ENCODE assay signal across 4 cellular contexts in genomic region chrX:73827406-73827805, GRCh38. TPM values are rescaled to one million over a fixed set of nuclear protein-coding genes. Genes with fewer than 3 reads are reported as not detected.
"Had no signal": no experiment of that assay in that cellular context is flagged by ENCODE, and none has a peak within 500 bp of the region (broad histone marks: within the 10 kb centered on the region; RNA-seq: fewer than 3 reads in every experiment).

No MANE protein-coding gene starts in this region.

- ATAC-seq: GM12878 had no signal

- H3K4me3 ChIP-seq: GM12878 had no signal

- DNase-seq: GDM1, GF-D8 had no signal

RNA-seq across cellular contexts. Expression of gene XIST, which starts 25.1 kb away (rescaled TPM):
- total RNA-seq: G401 had no signal
